ENCODE assay signal across 14 cellular contexts in genomic region chr3:99646107-99646435, GRCh38. TPM values are rescaled to one million over a fixed set of nuclear protein-coding genes. Genes with fewer than 3 reads are reported as not detected.
A peak's percentile ranks its signal among the peaks of the same experiment; 100 is the strongest.
DNase-seq lines count a peak whose midpoint lies in the region; ATAC-seq, FAIRE-seq and TF ChIP-seq lines count a peak whose summit lies in the region.
"Had no signal": no experiment of that assay in that cellular context is flagged by ENCODE, and none has a peak within 500 bp of the region (broad histone marks: within the 10 kb centered on the region; RNA-seq: fewer than 3 reads in every experiment).

No MANE protein-coding gene starts in this region.

- H3K9me1 ChIP-seq in endothelial cell of umbilical vein (replicated peaks; ENCODE audit: control insufficient read depth, extremely low read depth, insufficient read depth, low read length) (no peaks in the 10 kb centered on the region), keratinocyte (ENCODE audit: control insufficient read depth, extremely low read depth, insufficient read depth, low read length) (peaks cover 2% of the 10 kb centered on the region)

- peak overlapping the region; percentile 94 for H3K27ac ChIP-seq in RWPE1
- H3K27ac ChIP-seq in endothelial cell of umbilical vein (ENCODE audit: insufficient read depth, low read depth, low read length), result peak overlapping the region; percentile 75
- H3K27ac ChIP-seq in keratinocyte (ENCODE audit: control insufficient read depth, insufficient read depth, low read length), result peak overlapping the region; percentile 83
- H3K27ac ChIP-seq in stomach smooth muscle (ENCODE audit: low read length), result peak overlapping the region; percentile 42

- H3K4me1 ChIP-seq in endothelial cell of umbilical vein (ENCODE audit: control insufficient read depth, extremely low read depth, insufficient read depth, low read length) (peaks cover 97% of the 10 kb centered on the region), keratinocyte (ENCODE audit: control insufficient read depth, extremely low read depth, insufficient read depth, low read length) (peaks cover 41% of the 10 kb centered on the region), stomach smooth muscle (ENCODE audit: control insufficient read depth, insufficient read depth, low read length) (peaks cover 9% of the 10 kb centered on the region)

- DNase-seq in RWPE1 (ENCODE audit: low spot score) (no peak), endothelial cell of umbilical vein (ENCODE audit: low read depth, low spot score) (no peak), keratinocyte (ENCODE audit: low read depth, low spot score) (no peak), cerebellar nuclear complex (lab: John Stamatoyannopoulos, UW) (no peak), mesenteric fat pad (ENCODE audit: low spot score) (no peak), GF-D8 (lab: John Stamatoyannopoulos, UW) (no peak)
- DNase-seq: activated CD4-positive, CD25-positive, alpha-beta regulatory T cell; activated gamma-delta T cell; left colon; NCI-H2227 treated with DMSO at 0.1 percent for 48 hours; stimulated activated naive CD8-positive, alpha-beta T cell treated with anti-CD3 and anti-CD28 coated beads, Interleukin-15, Interleukin-2, amounts not matched to agents 100 U/mL and 50 U/mL, for 24 hours had no signal

- H4K20me1 ChIP-seq in endothelial cell of umbilical vein (replicated peaks; ENCODE audit: control insufficient read depth, extremely low read depth, insufficient read depth, low read length), result no peaks in the 10 kb centered on the region
- no peaks in the 10 kb centered on the region for H4K20me1 ChIP-seq in keratinocyte (ENCODE audit: control insufficient read depth, extremely low read depth, insufficient read depth, low read length)

- POLR2A ChIA-PET in RWPE1 (lab: Yijun Ruan, JAX; ENCODE audit: low non-redundant PET) (no interaction called here), endothelial cell of umbilical vein (lab: Charles Lee) (no interaction called here)

- ATAC-seq in GM21737 (IDR thresholded peaks at IDR 0.05; ENCODE audit: unreplicated experiment), result no peak
- ATAC-seq: left colon; stimulated activated naive CD8-positive, alpha-beta T cell treated with anti-CD3 and anti-CD28 coated beads, Interleukin-15, Interleukin-2, amounts not matched to agents 100 U/mL and 50 U/mL, for 24 hours had no signal

- CTCF ChIA-PET in RWPE1 (lab: Yijun Ruan, JAX), result interaction anchor here (0.6 to 1.6 kb wide), 4 partner anchors 8 to 773 kb away, joined by 3 to 7 read pairs (median 6); no protein-coding TSS in a partner anchor
- CTCF ChIA-PET in endothelial cell of umbilical vein (lab: Charles Lee), result interaction anchor here (0.6 to 6.7 kb wide), 18 partner anchors 9 to 623 kb away, joined by 3 to 101 read pairs (median 10); partner anchors contain the start of gene COL8A1

- BruUV-seq in endothelial cell of umbilical vein (replicated peaks; lab: Mats Ljungman, UMichigan), result no TSS peak

- no peak for TF ChIP-seq CTCF in RWPE1 (conservative IDR thresholded peaks at IDR 0.05; ENCODE audit: low read depth)
- TF ChIP-seq CTCF in endothelial cell of umbilical vein (IDR thresholded peaks at IDR 0.05; ENCODE audit: extremely low read depth in 1 of 2, insufficient read depth in 1 of 2, low read depth in 1 of 2, low read length in 2 of 2), result no peak
- TF ChIP-seq CTCF in keratinocyte (optimal IDR thresholded peaks at IDR 0.05 in 1 of 3, IDR thresholded peaks at IDR 0.05 in 1 of 3, conservative IDR thresholded peaks at IDR 0.05 in 1 of 3; ENCODE audit: extremely low read depth in 1 of 3, insufficient read depth in 2 of 3, low read length in 3 of 3), result no peak

- TF ChIP-seq POLR2A in endothelial cell of umbilical vein (IDR thresholded peaks at IDR 0.05; ENCODE audit: low read depth, low read length), result no peak

- H3K4me3 ChIP-seq in endothelial cell of umbilical vein (replicated peaks in 1 of 3; ENCODE audit: insufficient read depth in 1 of 3, low read depth in 1 of 3, low read length in 3 of 3), result no peak overlapping the region
- H3K4me3 ChIP-seq in keratinocyte (ENCODE audit: control insufficient read depth in 2 of 3, extremely low read depth in 1 of 3, insufficient read depth in 2 of 3, low read depth in 1 of 3, low read length in 3 of 3), result peak overlapping the region in 2 of 3 experiments; percentile 30 to 59
- H3K4me3 ChIP-seq in stomach smooth muscle (ENCODE audit: low read length in 2 of 2), result peak overlapping the region in 1 of 2 donors; percentile 16
- H3K4me3 ChIP-seq: GM12878 had no signal

- H3K9ac ChIP-seq in endothelial cell of umbilical vein (replicated peaks; ENCODE audit: extremely low read depth, insufficient read depth, low read length), result peak overlapping the region; percentile 74
- peak overlapping the region; percentile 53 for H3K9ac ChIP-seq in keratinocyte (ENCODE audit: control insufficient read depth, extremely low read depth, insufficient read depth, low read length)
- no peak overlapping the region for H3K9ac ChIP-seq in stomach smooth muscle (ENCODE audit: low read length in 2 of 2)

- intact Hi-C loops in endothelial cell of umbilical vein (cut with micrococcal nuclease), result no loop called here

- dilution Hi-C loops in endothelial cell of umbilical vein (cut with MboI; ENCODE audit: extremely low pct_ligation_motif_present, low sequenced_read_pairs) (no loop called here), keratinocyte (cut with MboI; ENCODE audit: extremely low pct_ligation_motif_present, low sequenced_read_pairs) (no loop called here)

- H3K4me2 ChIP-seq in endothelial cell of umbilical vein (ENCODE audit: insufficient read depth, low read length) (peak overlapping the region; percentile 53), keratinocyte (ENCODE audit: control insufficient read depth, extremely low read depth, insufficient read depth, low read depth, low read length) (peak overlapping the region; percentile 85)

- H3K79me2 ChIP-seq in endothelial cell of umbilical vein (ENCODE audit: control insufficient read depth, insufficient read depth, low read length) (peaks cover 93% of the 10 kb centered on the region), keratinocyte (ENCODE audit: control insufficient read depth, insufficient read depth, low read length) (peaks cover 75% of the 10 kb centered on the region)

- no peak overlapping the region for H2AFZ ChIP-seq in endothelial cell of umbilical vein (ENCODE audit: low read depth, low read length)
- no peak overlapping the region for H2AFZ ChIP-seq in keratinocyte (ENCODE audit: control insufficient read depth, low read length)

- H3K27me3 ChIP-seq in endothelial cell of umbilical vein (ENCODE audit: control insufficient read depth in 2 of 2, insufficient read depth in 2 of 2, low read length in 2 of 2), result no peaks in the 10 kb centered on the region
- no peaks in the 10 kb centered on the region for H3K27me3 ChIP-seq in keratinocyte (ENCODE audit: control insufficient read depth, extremely low read depth, insufficient read depth, low read length)
- H3K27me3 ChIP-seq in stomach smooth muscle (ENCODE audit: control insufficient read depth in 1 of 2, insufficient read depth in 2 of 2, low read length in 2 of 2), result no peaks in the 10 kb centered on the region

- H3K36me3 ChIP-seq in endothelial cell of umbilical vein (ENCODE audit: control insufficient read depth in 2 of 2, extremely low read depth in 1 of 2, insufficient read depth in 2 of 2, low read length in 2 of 2) (peaks cover 0 to 10% of the 10 kb centered on the region in 2 experiments), keratinocyte (ENCODE audit: control insufficient read depth in 2 of 2, extremely low read depth in 1 of 2, insufficient read depth in 2 of 2, low read length in 2 of 2) (peaks cover 0 to 3% of the 10 kb centered on the region in 2 experiments), stomach smooth muscle (ENCODE audit: control insufficient read depth in 2 of 2, insufficient read depth in 2 of 2, low read length in 2 of 2) (no peaks in the 10 kb centered on the region)

- no peaks in the 10 kb centered on the region for H3K9me3 ChIP-seq in endothelial cell of umbilical vein (replicated peaks; ENCODE audit: control insufficient read depth, insufficient read depth, low read length)
- no peaks in the 10 kb centered on the region for H3K9me3 ChIP-seq in keratinocyte (ENCODE audit: control insufficient read depth, low read depth, low read length)
- H3K9me3 ChIP-seq in stomach smooth muscle (ENCODE audit: control insufficient read depth in 2 of 2, low read length in 2 of 2), result no peaks in the 10 kb centered on the region

- FAIRE-seq in endothelial cell of umbilical vein (lab: Jason Lieb, UNC) (no peak), keratinocyte (lab: Jason Lieb, UNC) (peak; percentile 82)
- FAIRE-seq: GM12878 had no signal

TF ChIP-seq in endothelial cell of umbilical vein, 7 proteins besides CTCF, POLR2A, EP300 and RAD21:
- TF ChIP-seq MYC (IDR thresholded peaks at IDR 0.05; ENCODE audit: low read depth, low read length) (no peak), POLR2AphosphoS5 (IDR thresholded peaks at IDR 0.05; ENCODE audit: insufficient read depth, low read depth, low read length) (peak; percentile 23)

RNA-seq across cellular contexts. Expression of gene COL8A1, which starts 7.7 kb away (rescaled TPM):
- total RNA-seq in endothelial cell of umbilical vein (217 and 358 TPM in 2 replicates), mesenteric fat pad (18.5 TPM)
- polyA plus RNA-seq in endothelial cell of umbilical vein (581 and 634 TPM in 2 replicates), keratinocyte (98.8 to 180 TPM (median 102 TPM) in 3 replicates)
- polyA plus RNA-seq in endothelial cell of umbilical vein (2011; cell fraction: cytosol; rRNA removed), result 292 and 326 TPM in 2 replicates
- polyA plus RNA-seq in endothelial cell of umbilical vein (2011; cell fraction: nucleus; rRNA removed), result 285 and 305 TPM in 2 replicates
- 454 and 542 TPM in 2 replicates for polyA plus RNA-seq in endothelial cell of umbilical vein (2012)
- polyA minus RNA-seq in endothelial cell of umbilical vein (1,032 and 1,279 TPM in 2 replicates), keratinocyte (199 to 251 TPM (median 214 TPM) in 3 replicates)
- polyA minus RNA-seq in endothelial cell of umbilical vein (2011; cell fraction: cytosol; rRNA and poly(A)+ RNA removed), result not detected
- 575 and 850 TPM in 2 replicates for polyA minus RNA-seq in endothelial cell of umbilical vein (2011; cell fraction: nucleus; rRNA and poly(A)+ RNA removed)
- polyA plus RNA-seq in keratinocyte (2011; ENCODE audit: low read depth), result 12.5 TPM
- polyA plus RNA-seq in keratinocyte (2011; cell fraction: cytosol; rRNA removed), result 27.9 and 31.0 TPM in 2 replicates
- 202 and 239 TPM in 2 replicates for polyA plus RNA-seq in keratinocyte (2011; cell fraction: nucleus; rRNA removed)
- 18.4 and 115 TPM in 2 replicates for polyA plus RNA-seq in keratinocyte (2012; ENCODE audit: low replicate concordance)
- 59.1 TPM for polyA minus RNA-seq in keratinocyte (2011; cell fraction: cytosol; rRNA and poly(A)+ RNA removed)
- 197 and 453 TPM in 2 replicates for polyA minus RNA-seq in keratinocyte (2011; cell fraction: nucleus; rRNA and poly(A)+ RNA removed)

Comparison
In these comparisons a context has a peak if more than half of its experiments do, and no peak if none do; other contexts are left out.
1. H3K27ac ChIP-seq: peak in every context shown above with its lines; median percentile 94 in RWPE1; 83 in keratinocyte; 75 in endothelial cell of umbilical vein; 42 in stomach smooth muscle.
2. H3K4me3 ChIP-seq: peak in keratinocyte (2 of 3); none in endothelial cell of umbilical vein (0 of 3).
3. H3K9ac ChIP-seq: peak in endothelial cell of umbilical vein (single experiment) and keratinocyte (single experiment); none in stomach smooth muscle (0 of 2).
4. RNA of gene COL8A1, which starts 7.7 kb away (total RNA-seq): 217 to 358 TPM in endothelial cell of umbilical vein; 18.5 TPM in mesenteric fat pad (single experiment); every median in the first group is over 10 times any median in the second.